1 cellular context compared by ENCODE assay signal in the genomic region with DNA sequence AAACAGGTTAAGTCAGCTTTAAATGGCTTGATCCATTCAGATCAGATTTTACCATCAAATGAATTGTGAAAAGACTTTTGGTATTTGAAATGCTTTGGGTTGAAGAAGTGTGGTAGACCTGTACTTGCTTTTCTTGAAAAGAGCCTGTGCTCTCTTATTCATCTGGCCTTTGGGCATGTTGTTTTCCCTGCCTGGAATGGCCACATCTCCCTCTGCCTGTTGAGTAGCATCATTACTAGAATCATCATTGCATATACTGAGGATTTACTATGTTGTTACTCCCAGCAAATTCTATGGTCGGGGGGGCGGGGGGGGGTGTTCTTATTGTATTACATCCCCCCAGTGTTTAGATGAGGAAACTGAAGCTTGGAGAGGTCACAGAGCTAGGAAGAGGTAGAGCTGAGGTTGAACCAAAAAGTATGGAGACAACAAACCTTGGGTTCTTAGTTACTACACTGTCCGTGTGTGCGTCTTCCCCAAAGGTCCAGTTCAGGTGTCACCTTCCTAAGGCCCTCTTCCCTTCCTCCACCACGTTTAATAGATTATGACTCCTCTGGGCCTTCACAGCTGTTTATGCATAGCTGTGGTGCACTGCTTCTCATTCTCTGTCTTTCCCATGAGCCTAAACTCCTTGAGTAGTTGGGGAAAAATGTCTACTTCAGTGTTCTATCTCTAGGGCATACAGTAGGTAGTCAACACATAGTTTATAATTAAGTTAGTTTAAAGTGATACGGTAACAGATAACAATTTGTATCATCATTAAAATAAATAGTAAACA.
TF ChIP-seq lines count a peak whose summit lies in the region.

No MANE protein-coding gene starts in this region.

TF ChIP-seq in H1, 55 proteins besides CTCF, POLR2A, EP300 and RAD21:
- TF ChIP-seq BACH1 (IDR thresholded peaks at IDR 0.05; ENCODE audit: low read length), result no peak
- TF ChIP-seq SUZ12 (IDR thresholded peaks at IDR 0.05; ENCODE audit: low read length), result no peak
- TF ChIP-seq, protein P1, sequence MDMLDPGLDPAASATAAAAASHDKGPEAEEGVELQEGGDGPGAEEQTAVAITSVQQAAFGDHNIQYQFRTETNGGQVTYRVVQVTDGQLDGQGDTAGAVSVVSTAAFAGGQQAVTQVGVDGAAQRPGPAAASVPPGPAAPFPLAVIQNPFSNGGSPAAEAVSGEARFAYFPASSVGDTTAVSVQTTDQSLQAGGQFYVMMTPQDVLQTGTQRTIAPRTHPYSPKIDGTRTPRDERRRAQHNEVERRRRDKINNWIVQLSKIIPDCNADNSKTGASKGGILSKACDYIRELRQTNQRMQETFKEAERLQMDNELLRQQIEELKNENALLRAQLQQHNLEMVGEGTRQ (IDR thresholded peaks at IDR 0.05; ENCODE audit: low read length), result no peak
- no peak for TF ChIP-seq SIRT6 (IDR thresholded peaks at IDR 0.05; ENCODE audit: low read length)
- no peak for TF ChIP-seq TAF1 (IDR thresholded peaks at IDR 0.05; ENCODE audit: low read depth, low read length)
- no peak for TF ChIP-seq SP4 (IDR thresholded peaks at IDR 0.05; ENCODE audit: low read length)
- TF ChIP-seq, protein P2, sequence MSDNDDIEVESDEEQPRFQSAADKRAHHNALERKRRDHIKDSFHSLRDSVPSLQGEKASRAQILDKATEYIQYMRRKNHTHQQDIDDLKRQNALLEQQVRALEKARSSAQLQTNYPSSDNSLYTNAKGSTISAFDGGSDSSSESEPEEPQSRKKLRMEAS (IDR thresholded peaks at IDR 0.05), result no peak
- TF ChIP-seq RFX5 (IDR thresholded peaks at IDR 0.05; ENCODE audit: borderline replicate concordance, low read depth, low read length), result no peak
- TF ChIP-seq FOSL1 (IDR thresholded peaks at IDR 0.05; ENCODE audit: insufficient read depth, low read depth, low read length), result no peak
